In genomic region chr5:10293907-10294662, GRCh38 we compare ENCODE assay signal across 19 cellular contexts. TPM values are rescaled to one million over a fixed set of nuclear protein-coding genes. Genes with fewer than 3 reads are reported as not detected.
DNase-seq lines count a peak whose midpoint lies in the region; ATAC-seq, FAIRE-seq and TF ChIP-seq lines count a peak whose summit lies in the region.
"Had no signal": no experiment of that assay in that cellular context is flagged by ENCODE, and none has a peak within 500 bp of the region (broad histone marks: within the 10 kb centered on the region; RNA-seq: fewer than 3 reads in every experiment).

No MANE protein-coding gene starts in this region.

- TF ChIP-seq EP300 in HepG2 (IDR thresholded peaks at IDR 0.05; ENCODE audit: low read depth in 2 of 2, low read length in 2 of 2) (no peak), HepG2 (CRISPR knock-in tag; IDR thresholded peaks at IDR 0.05; ENCODE audit: borderline replicate concordance) (no peak)

- no peak for TF ChIP-seq RAD21 in HepG2 (CRISPR knock-in tag; IDR thresholded peaks at IDR 0.05)

- H3K4me2 ChIP-seq in HepG2 (ENCODE audit: low read depth, low read length): no peak overlapping the region
- H3K4me2 ChIP-seq: BLaER1 treated with 17β-estradiol and CSF1 and Interleukin-3, amounts not matched to agents 10 nM and 100 nM had no signal

- H3K27me3 ChIP-seq in HepG2 (ENCODE audit: control insufficient read depth in 1 of 2, insufficient read depth in 2 of 2, low read length in 2 of 2) (no peaks in the 10 kb centered on the region), right lobe of liver (no peaks in the 10 kb centered on the region)
- H3K27me3 ChIP-seq: BLaER1 treated with 17β-estradiol and CSF1 and Interleukin-3, amounts not matched to agents 10 nM and 100 nM; MG63 had no signal

- no peak for ATAC-seq in HepG2
- ATAC-seq in right lobe of liver: no peak
- ATAC-seq in HG02678 (IDR thresholded peaks at IDR 0.05; ENCODE audit: unreplicated experiment): no peak

- TF ChIP-seq POLR2A in HepG2 (IDR thresholded peaks at IDR 0.05; ENCODE audit: insufficient read depth in 1 of 2, low read depth in 2 of 2, low read length in 2 of 2) (no peak), right lobe of liver (IDR thresholded peaks at IDR 0.05) (no peak)

- H3K9me3 Mint-ChIP-seq in chondrocyte (ENCODE audit: low read depth): peaks cover 3% of the 10 kb centered on the region
- H3K9me3 Mint-ChIP-seq: CD8-positive, alpha-beta memory T cell had no signal

- no peak overlapping the region for H3K27ac Mint-ChIP-seq in chondrocyte (ENCODE audit: unreplicated experiment)
- H3K27ac Mint-ChIP-seq: CD8-positive, alpha-beta memory T cell had no signal

- no peaks in the 10 kb centered on the region for H3K79me2 ChIP-seq in HepG2 (ENCODE audit: insufficient read depth, low read length)

- BruUV-seq in HepG2 (replicated peaks; lab: Mats Ljungman, UMichigan): no TSS peak

- H3K27me3 Mint-ChIP-seq in chondrocyte (ENCODE audit: low read depth): no peaks in the 10 kb centered on the region

- H3K4me1 ChIP-seq in HepG2 (ENCODE audit: insufficient read depth, low read length): peaks cover 12% of the 10 kb centered on the region; the same call in 1 of the 2 replicates
- H3K4me1 ChIP-seq in right lobe of liver: peaks cover 0 to 30% (median 7%) of the 10 kb centered on the region in 4 donors

- H3K9me3 ChIP-seq in HepG2 (ENCODE audit: low read length): no peaks in the 10 kb centered on the region
- no peaks in the 10 kb centered on the region for H3K9me3 ChIP-seq in right lobe of liver
- H3K9me3 ChIP-seq: MG63 had no signal

- intact Hi-C loops in HepG2 (cut with micrococcal nuclease; ENCODE audit: unreplicated experiment) (no loop called here), right lobe of liver (cut with DNase I) (no loop called here)

- no peak overlapping the region for H3K4me3 ChIP-seq in HepG2 (replicated peaks in 1 of 3; ENCODE audit: insufficient read depth in 1 of 3, low read depth in 2 of 3, low read length in 3 of 3)
- no peak overlapping the region for H3K4me3 ChIP-seq in right lobe of liver
- H3K4me3 ChIP-seq: BLaER1 treated with 17β-estradiol and CSF1 and Interleukin-3, amounts not matched to agents 10 nM and 100 nM; MG63 had no signal

- POLR2A ChIA-PET in HepG2 (lab: Yijun Ruan, JAX): no interaction called here

- H3K4me3 Mint-ChIP-seq in chondrocyte (ENCODE audit: unreplicated experiment): no peak overlapping the region
- H3K4me3 Mint-ChIP-seq: CD8-positive, alpha-beta memory T cell had no signal

- H3K36me3 Mint-ChIP-seq in chondrocyte (ENCODE audit: low read depth): peaks cover 13% of the 10 kb centered on the region

- TF ChIP-seq CTCF in HepG2 (CRISPR knock-in tag; IDR thresholded peaks at IDR 0.05): no peak
- no peak for TF ChIP-seq CTCF in right lobe of liver (IDR thresholded peaks at IDR 0.05)
- no peak for TF ChIP-seq CTCF in VCaP (conservative IDR thresholded peaks at IDR 0.05)
- TF ChIP-seq CTCF in chondrocyte (IDR thresholded peaks at IDR 0.05): no peak

- DNase-seq in HepG2 (ENCODE audit: low spot score) (no peak), right lobe of liver (no peak), kidney tubule cell (ENCODE audit: low spot score) (peak; percentile 56), chondrocyte (ENCODE audit: low spot score) (no peak), SKM-1 (lab: John Stamatoyannopoulos, UW; ENCODE audit: unreplicated experiment) (no peak)
- DNase-seq: CD8-positive, alpha-beta memory T cell; DND-41; KG1; MG63; NCI-H1092; NCI-H1694; NCI-H2107; NCI-H226; NCI-H524 treated with DMSO at 0.1 percent for 48 hours had no signal

- no peaks in the 10 kb centered on the region for H4K20me1 ChIP-seq in HepG2 (ENCODE audit: insufficient read depth, low read length)
- H4K20me1 ChIP-seq: BLaER1 treated with 17β-estradiol and CSF1 and Interleukin-3, amounts not matched to agents 10 nM and 100 nM had no signal

- no peak overlapping the region for H3K9ac ChIP-seq in HepG2 (ENCODE audit: insufficient read depth, low read depth, low read length)
- H3K9ac ChIP-seq: BLaER1 treated with 17β-estradiol and CSF1 and Interleukin-3, amounts not matched to agents 10 nM and 100 nM had no signal

- no peak overlapping the region for H2AFZ ChIP-seq in HepG2 (ENCODE audit: low read length)

- 94% methylated on average over 3 of the region's 3 CpGs for WGBS in HepG2 (ENCODE audit: low lambda C conversion rate)
- 86% methylated on average over 3 of the region's 3 CpGs for WGBS in right lobe of liver (ENCODE audit: insufficient coverage, low coverage, low lambda C conversion rate, missing lambda C conversion rate)

- no peak overlapping the region for H3K27ac ChIP-seq in HepG2 (ENCODE audit: extremely low read length, insufficient read depth, low read length)
- no peak overlapping the region for H3K27ac ChIP-seq in right lobe of liver
- H3K27ac ChIP-seq in VCaP: 0 out of 2 replicates have a peak overlapping the region, but pooled peaks have one; percentile 1
- H3K27ac ChIP-seq: BLaER1 treated with 17β-estradiol and CSF1 and Interleukin-3, amounts not matched to agents 10 nM and 100 nM had no signal

- CTCF ChIA-PET in HepG2 (lab: Yijun Ruan, JAX; ENCODE audit: low intra/inter-chr PET ratio, low total read pairs): no interaction called here

- in situ Hi-C loops in HepG2 (cut with HindIII; ENCODE audit: extremely low pct_ligation_motif_present, low pct_unique_long_range_greater_than_20kb): no loop called here

- FAIRE-seq in HepG2 (lab: Jason Lieb, UNC): no peak
- FAIRE-seq: A204.1, GM12892 had no signal

- H3K4me1 Mint-ChIP-seq in chondrocyte (ENCODE audit: low read depth): no peaks in the 10 kb centered on the region
- H3K4me1 Mint-ChIP-seq: CD8-positive, alpha-beta memory T cell had no signal

- H3K36me3 ChIP-seq in HepG2 (replicated peaks in 1 of 2; ENCODE audit: control insufficient read depth in 1 of 2, insufficient read depth in 2 of 2, low read length in 2 of 2) (peaks cover 0 to 3% of the 10 kb centered on the region in 2 experiments; a peak in 1 of 5 replicates), right lobe of liver (no peaks in the 10 kb centered on the region)
- H3K36me3 ChIP-seq: BLaER1 treated with 17β-estradiol and CSF1 and Interleukin-3, amounts not matched to agents 10 nM and 100 nM had no signal

RNA-seq across cellular contexts. Expression of gene CMBL, which starts 13.6 kb away (rescaled TPM):
- total RNA-seq in HepG2 (2016; rRNA removed; fragmentation: Illumina TruSeq; extraction: Trizol) (11.5 and 19.6 TPM in 2 replicates), right lobe of liver (100 to 1,000 TPM in 3 of 6 experiments, 10 to 100 TPM in 3; 29.4 to 206 (median 97.7) TPM), chondrocyte (20.0 to 27.5 TPM (median 20.5 TPM) in 3 replicates)
- total RNA-seq in HepG2 (2016; cell fraction: cytosol; rRNA removed; fragmentation: Illumina TruSeq; extraction: Trizol; ENCODE audit: low read depth): 5.2 TPM in 2 replicates
- 10.8 and 20.2 TPM in 2 replicates for total RNA-seq in HepG2 (2016; cell fraction: insoluble cytoplasmic fraction; rRNA removed; fragmentation: Illumina TruSeq; extraction: Trizol)
- 16.6 and 16.8 TPM in 2 replicates for total RNA-seq in HepG2 (2016; cell fraction: membrane; rRNA removed; fragmentation: Illumina TruSeq; extraction: Trizol)
- total RNA-seq in HepG2 (2016; cell fraction: nucleus; rRNA removed; fragmentation: Illumina TruSeq; extraction: Trizol): 6.0 and 7.0 TPM in 2 replicates
- 12.7 and 17.0 TPM in 2 replicates for polyA plus RNA-seq in HepG2 (2011; rRNA removed)
- 17.0 and 27.6 TPM in 2 replicates for polyA plus RNA-seq in HepG2 (2011; cell fraction: cytosol; rRNA removed)
- 4.1 and 7.8 TPM in 2 replicates for polyA plus RNA-seq in HepG2 (2011; cell fraction: nucleus; rRNA removed)
- polyA plus RNA-seq in HepG2 (2012): 16.9 and 18.5 TPM in 2 replicates
- polyA plus RNA-seq in HepG2 (2016; cell fraction: cytosol; fragmentation: Illumina TruSeq; extraction: Trizol; ENCODE audit: low read depth): 9.6 and 10.7 TPM in 2 replicates
- 42.7 and 43.4 TPM in 2 replicates for polyA plus RNA-seq in HepG2 (2016; cell fraction: insoluble cytoplasmic fraction; fragmentation: Illumina TruSeq; extraction: Trizol; ENCODE audit: low read depth)
- 22.0 and 22.7 TPM in 2 replicates for polyA plus RNA-seq in HepG2 (2016; cell fraction: membrane; fragmentation: Illumina TruSeq; extraction: Trizol; ENCODE audit: low read depth)
- 16.1 and 16.6 TPM in 2 replicates for polyA plus RNA-seq in HepG2 (2016; cell fraction: nucleus; fragmentation: Illumina TruSeq; extraction: Trizol; ENCODE audit: insufficient read depth, low read depth)
- 30.1 and 125 TPM in 2 replicates for polyA minus RNA-seq in HepG2 (2011; rRNA and poly(A)+ RNA removed; ENCODE audit: low replicate concordance)
- 17.9 and 19.5 TPM in 2 replicates for polyA minus RNA-seq in HepG2 (2011; cell fraction: cytosol; rRNA and poly(A)+ RNA removed)
- polyA minus RNA-seq in HepG2 (2011; cell fraction: nucleus; rRNA and poly(A)+ RNA removed): 4.9 and 8.1 TPM in 2 replicates

RNA-seq across cellular contexts. Expression of gene CCT5, which starts 44.0 kb away (rescaled TPM):
- total RNA-seq in HepG2 (2016; rRNA removed; fragmentation: Illumina TruSeq; extraction: Trizol) (708 and 1,053 TPM in 2 replicates), right lobe of liver (100 to 1,000 TPM in 2 of 6 experiments, 10 to 100 TPM in 4; 39.7 to 124 (median 74.8) TPM), chondrocyte (161 to 170 TPM (median 165 TPM) in 3 replicates)
- total RNA-seq in HepG2 (2016; cell fraction: cytosol; rRNA removed; fragmentation: Illumina TruSeq; extraction: Trizol; ENCODE audit: low read depth): 114 and 133 TPM in 2 replicates
- total RNA-seq in HepG2 (2016; cell fraction: insoluble cytoplasmic fraction; rRNA removed; fragmentation: Illumina TruSeq; extraction: Trizol): 720 and 1,097 TPM in 2 replicates
- 191 and 222 TPM in 2 replicates for total RNA-seq in HepG2 (2016; cell fraction: membrane; rRNA removed; fragmentation: Illumina TruSeq; extraction: Trizol)
- 268 and 275 TPM in 2 replicates for total RNA-seq in HepG2 (2016; cell fraction: nucleus; rRNA removed; fragmentation: Illumina TruSeq; extraction: Trizol)
- polyA plus RNA-seq in HepG2 (2011; rRNA removed): 294 and 319 TPM in 2 replicates
- 302 and 393 TPM in 2 replicates for polyA plus RNA-seq in HepG2 (2011; cell fraction: cytosol; rRNA removed)
- polyA plus RNA-seq in HepG2 (2011; cell fraction: nucleus; rRNA removed): 114 and 130 TPM in 2 replicates
- polyA plus RNA-seq in HepG2 (2012): 339 and 386 TPM in 2 replicates
- 82.0 and 88.3 TPM in 2 replicates for polyA plus RNA-seq in HepG2 (2016; cell fraction: cytosol; fragmentation: Illumina TruSeq; extraction: Trizol; ENCODE audit: low read depth)
- 785 and 829 TPM in 2 replicates for polyA plus RNA-seq in HepG2 (2016; cell fraction: insoluble cytoplasmic fraction; fragmentation: Illumina TruSeq; extraction: Trizol; ENCODE audit: low read depth)
- polyA plus RNA-seq in HepG2 (2016; cell fraction: membrane; fragmentation: Illumina TruSeq; extraction: Trizol; ENCODE audit: low read depth): 96.5 and 109 TPM in 2 replicates
- polyA plus RNA-seq in HepG2 (2016; cell fraction: nucleus; fragmentation: Illumina TruSeq; extraction: Trizol; ENCODE audit: insufficient read depth, low read depth): 284 and 310 TPM in 2 replicates
- polyA minus RNA-seq in HepG2 (2011; rRNA and poly(A)+ RNA removed; ENCODE audit: low replicate concordance): 354 and 1,739 TPM in 2 replicates
- 264 and 280 TPM in 2 replicates for polyA minus RNA-seq in HepG2 (2011; cell fraction: cytosol; rRNA and poly(A)+ RNA removed)
- 179 and 238 TPM in 2 replicates for polyA minus RNA-seq in HepG2 (2011; cell fraction: nucleus; rRNA and poly(A)+ RNA removed)

RNA-seq across cellular contexts. Expression of gene ATPSCKMT, which starts 44.4 kb away (rescaled TPM):
- total RNA-seq in HepG2 (2016; rRNA removed; fragmentation: Illumina TruSeq; extraction: Trizol): 12.1 and 15.0 TPM in 2 replicates
- 4.0 and 4.9 TPM in 2 replicates for total RNA-seq in HepG2 (2016; cell fraction: cytosol; rRNA removed; fragmentation: Illumina TruSeq; extraction: Trizol; ENCODE audit: low read depth)
- 13.6 and 19.6 TPM in 2 replicates for total RNA-seq in HepG2 (2016; cell fraction: insoluble cytoplasmic fraction; rRNA removed; fragmentation: Illumina TruSeq; extraction: Trizol)
- total RNA-seq in HepG2 (2016; cell fraction: membrane; rRNA removed; fragmentation: Illumina TruSeq; extraction: Trizol): 4.1 and 5.4 TPM in 2 replicates
- 16.6 and 21.5 TPM in 2 replicates for total RNA-seq in HepG2 (2016; cell fraction: nucleus; rRNA removed; fragmentation: Illumina TruSeq; extraction: Trizol)
- polyA plus RNA-seq in HepG2 (2011; rRNA removed): 3.7 and 5.7 TPM in 2 replicates
- 5.1 and 9.0 TPM in 2 replicates for polyA plus RNA-seq in HepG2 (2011; cell fraction: cytosol; rRNA removed)
- polyA plus RNA-seq in HepG2 (2011; cell fraction: nucleus; rRNA removed): 3.9 and 7.9 TPM in 2 replicates
- polyA plus RNA-seq in HepG2 (2012): 4.2 and 4.3 TPM in 2 replicates
- 1.1 and 1.9 TPM in 2 replicates for polyA plus RNA-seq in HepG2 (2016; cell fraction: cytosol; fragmentation: Illumina TruSeq; extraction: Trizol; ENCODE audit: low read depth)
- polyA plus RNA-seq in HepG2 (2016; cell fraction: insoluble cytoplasmic fraction; fragmentation: Illumina TruSeq; extraction: Trizol; ENCODE audit: low read depth): 10.6 and 12.7 TPM in 2 replicates
- polyA plus RNA-seq in HepG2 (2016; cell fraction: membrane; fragmentation: Illumina TruSeq; extraction: Trizol; ENCODE audit: low read depth): 2.4 and 2.7 TPM in 2 replicates
- polyA plus RNA-seq in HepG2 (2016; cell fraction: nucleus; fragmentation: Illumina TruSeq; extraction: Trizol; ENCODE audit: insufficient read depth, low read depth): 16.2 and 20.4 TPM in 2 replicates
- 5.1 and 23.0 TPM in 2 replicates for polyA minus RNA-seq in HepG2 (2011; rRNA and poly(A)+ RNA removed; ENCODE audit: low replicate concordance)
- polyA minus RNA-seq in HepG2 (2011; cell fraction: cytosol; rRNA and poly(A)+ RNA removed): 2.2 and 4.3 TPM in 2 replicates
- polyA minus RNA-seq in HepG2 (2011; cell fraction: nucleus; rRNA and poly(A)+ RNA removed): 17.3 and 18.8 TPM in 2 replicates
- total RNA-seq in right lobe of liver: 10 to 100 TPM in 5 of 6 experiments, 1 to 10 TPM in 1; 7.5 to 16.0 (median 14.1) TPM
- 15.6 to 21.2 TPM (median 18.8 TPM) in 3 replicates for total RNA-seq in chondrocyte

RNA-seq across cellular contexts. Expression of gene MARCHF6, which starts 59.4 kb away (rescaled TPM):
- total RNA-seq in HepG2 (2016; rRNA removed; fragmentation: Illumina TruSeq; extraction: Trizol) (39.5 and 48.6 TPM in 2 replicates), right lobe of liver (100 to 1,000 TPM in 1 of 6 experiments, 10 to 100 TPM in 5; 44.9 to 106 (median 68.6) TPM), chondrocyte (143 to 197 TPM (median 149 TPM) in 3 replicates)
- total RNA-seq in HepG2 (2016; cell fraction: cytosol; rRNA removed; fragmentation: Illumina TruSeq; extraction: Trizol; ENCODE audit: low read depth): 21.2 and 25.8 TPM in 2 replicates
- 34.4 and 49.1 TPM in 2 replicates for total RNA-seq in HepG2 (2016; cell fraction: insoluble cytoplasmic fraction; rRNA removed; fragmentation: Illumina TruSeq; extraction: Trizol)
- 11.9 and 12.7 TPM in 2 replicates for total RNA-seq in HepG2 (2016; cell fraction: membrane; rRNA removed; fragmentation: Illumina TruSeq; extraction: Trizol)
- total RNA-seq in HepG2 (2016; cell fraction: nucleus; rRNA removed; fragmentation: Illumina TruSeq; extraction: Trizol): 71.7 and 86.1 TPM in 2 replicates
- polyA plus RNA-seq in HepG2 (2011; rRNA removed): 107 and 115 TPM in 2 replicates
- 45.5 and 75.4 TPM in 2 replicates for polyA plus RNA-seq in HepG2 (2011; cell fraction: cytosol; rRNA removed)
- polyA plus RNA-seq in HepG2 (2011; cell fraction: nucleus; rRNA removed): 244 and 247 TPM in 2 replicates
- polyA plus RNA-seq in HepG2 (2012): 67.4 and 121 TPM in 2 replicates
- 1.8 and 2.0 TPM in 2 replicates for polyA plus RNA-seq in HepG2 (2016; cell fraction: cytosol; fragmentation: Illumina TruSeq; extraction: Trizol; ENCODE audit: low read depth)
- 21.2 and 23.1 TPM in 2 replicates for polyA plus RNA-seq in HepG2 (2016; cell fraction: insoluble cytoplasmic fraction; fragmentation: Illumina TruSeq; extraction: Trizol; ENCODE audit: low read depth)
- 3.2 and 3.8 TPM in 2 replicates for polyA plus RNA-seq in HepG2 (2016; cell fraction: membrane; fragmentation: Illumina TruSeq; extraction: Trizol; ENCODE audit: low read depth)
- 120 and 121 TPM in 2 replicates for polyA plus RNA-seq in HepG2 (2016; cell fraction: nucleus; fragmentation: Illumina TruSeq; extraction: Trizol; ENCODE audit: insufficient read depth, low read depth)
- 309 and 698 TPM in 2 replicates for polyA minus RNA-seq in HepG2 (2011; rRNA and poly(A)+ RNA removed; ENCODE audit: low replicate concordance)
- 78.7 and 104 TPM in 2 replicates for polyA minus RNA-seq in HepG2 (2011; cell fraction: cytosol; rRNA and poly(A)+ RNA removed)
- 179 and 204 TPM in 2 replicates for polyA minus RNA-seq in HepG2 (2011; cell fraction: nucleus; rRNA and poly(A)+ RNA removed)
